13 cellular contexts compared by ENCODE assay signal in genomic region chr22:37305873-37306272, GRCh38. TPM values are rescaled to one million over a fixed set of nuclear protein-coding genes. Genes with fewer than 3 reads are reported as not detected.
DNase-seq lines count a peak whose midpoint lies in the region; ATAC-seq, FAIRE-seq and TF ChIP-seq lines count a peak whose summit lies in the region.
"Had no signal": no experiment of that assay in that cellular context is flagged by ENCODE, and none has a peak within 500 bp of the region (broad histone marks: within the 10 kb centered on the region; RNA-seq: fewer than 3 reads in every experiment).

No MANE protein-coding gene starts in this region.

- H3K79me2 ChIP-seq in HepG2 (ENCODE audit: insufficient read depth, low read length) = no peaks in the 10 kb centered on the region
- no peaks in the 10 kb centered on the region for H3K79me2 ChIP-seq in hepatocyte

- FAIRE-seq in HepG2 (lab: Jason Lieb, UNC) = no peak

- TF ChIP-seq RAD21 in HepG2 (CRISPR knock-in tag; IDR thresholded peaks at IDR 0.05) = no peak

- ATAC-seq in HepG2 = no peak
- no peak for ATAC-seq in right lobe of liver
- ATAC-seq in upper lobe of left lung (ENCODE audit: low FRiP score in 2 of 2) = no peak
- ATAC-seq in HG02938 (IDR thresholded peaks at IDR 0.05; ENCODE audit: unreplicated experiment) = no peak

- no peak overlapping the region for H3K4me3 ChIP-seq in HepG2 (replicated peaks in 1 of 3; ENCODE audit: insufficient read depth in 1 of 3, low read depth in 2 of 3, low read length in 3 of 3)
- no peak overlapping the region for H3K4me3 ChIP-seq in right lobe of liver
- no peak overlapping the region for H3K4me3 ChIP-seq in hepatocyte
- H3K4me3 ChIP-seq in upper lobe of left lung = no peak overlapping the region
- H3K4me3 ChIP-seq: MG63, prostate gland had no signal

- TF ChIP-seq EP300 in HepG2 (IDR thresholded peaks at IDR 0.05; ENCODE audit: low read depth in 2 of 2, low read length in 2 of 2) (no peak), HepG2 (CRISPR knock-in tag; IDR thresholded peaks at IDR 0.05; ENCODE audit: borderline replicate concordance) (no peak), upper lobe of left lung (IDR thresholded peaks at IDR 0.05) (no peak)

- H3K4me1 Mint-ChIP-seq in activated CD4-positive, alpha-beta memory T cell treated with anti-CD3 and anti-CD28 coated beads for 36 hours (ENCODE audit: low read depth) = peaks cover 94% of the 10 kb centered on the region

- CTCF ChIA-PET in HepG2 (lab: Yijun Ruan, JAX; ENCODE audit: low intra/inter-chr PET ratio, low total read pairs) = no interaction called here
- CTCF ChIA-PET in activated CD4-positive, alpha-beta memory T cell treated with anti-CD3 and anti-CD28 coated beads for 36 hours (lab: Charles Lee) = interaction anchor here (0.7 to 2.2 kb wide), 7 partner anchors 8 to 303 kb away, joined by 3 to 11 read pairs (median 3); partner anchors contain the start of gene GGA1

- H3K4me2 ChIP-seq in HepG2 (ENCODE audit: low read depth, low read length) (no peak overlapping the region), hepatocyte (no peak overlapping the region)

- H3K27ac ChIP-seq in HepG2 (ENCODE audit: extremely low read length, insufficient read depth, low read length) = no peak overlapping the region
- no peak overlapping the region for H3K27ac ChIP-seq in right lobe of liver
- peak overlapping the region; percentile 86 for H3K27ac ChIP-seq in hepatocyte
- H3K27ac ChIP-seq in upper lobe of left lung = peak overlapping the region; percentile 63 to 87 (median 80)
- H3K27ac ChIP-seq: prostate gland had no signal

- in situ Hi-C loops in HepG2 (cut with HindIII; ENCODE audit: extremely low pct_ligation_motif_present, low pct_unique_long_range_greater_than_20kb) = no loop called here

- DNase-seq in HepG2 (ENCODE audit: low spot score) (no peak), right lobe of liver (no peak), hepatocyte (ENCODE audit: low spot score) (no peak), upper lobe of left lung (no peak), NCI-H1436 (lab: John Stamatoyannopoulos, UW) (no peak), 8988T (no peak)
- no peak for DNase-seq in activated CD4-positive, alpha-beta memory T cell treated with anti-CD3 and anti-CD28 coated beads for 36 hours
- DNase-seq: caudate nucleus, MG63, NCI-H2171, OCI-M1 had no signal

- H3K36me3 ChIP-seq in HepG2 (replicated peaks in 1 of 2; ENCODE audit: control insufficient read depth in 1 of 2, insufficient read depth in 2 of 2, low read length in 2 of 2) = no peaks in the 10 kb centered on the region
- no peaks in the 10 kb centered on the region for H3K36me3 ChIP-seq in right lobe of liver
- H3K36me3 ChIP-seq in hepatocyte (replicated peaks; ENCODE audit: insufficient read depth, low read depth) = no peaks in the 10 kb centered on the region
- H3K36me3 ChIP-seq in upper lobe of left lung = no peaks in the 10 kb centered on the region
- H3K36me3 ChIP-seq: MG63, prostate gland had no signal

- POLR2A ChIA-PET in HepG2 (lab: Yijun Ruan, JAX) = no interaction called here
- POLR2A ChIA-PET in activated CD4-positive, alpha-beta memory T cell treated with anti-CD3 and anti-CD28 coated beads for 36 hours (lab: Charles Lee) = interaction anchor here (1.0 kb wide), 1 partner anchor 8 kb away, joined by 4 read pairs; no protein-coding TSS in a partner anchor

- no peaks in the 10 kb centered on the region for H3K9me3 Mint-ChIP-seq in activated CD4-positive, alpha-beta memory T cell treated with anti-CD3 and anti-CD28 coated beads for 36 hours

- no peak overlapping the region for H2AFZ ChIP-seq in HepG2 (ENCODE audit: low read length)
- H2AFZ ChIP-seq in hepatocyte = no peak overlapping the region

- no peak for TF ChIP-seq POLR2A in HepG2 (IDR thresholded peaks at IDR 0.05; ENCODE audit: insufficient read depth in 1 of 2, low read depth in 2 of 2, low read length in 2 of 2)
- no peak for TF ChIP-seq POLR2A in right lobe of liver (IDR thresholded peaks at IDR 0.05)
- TF ChIP-seq POLR2A in upper lobe of left lung (IDR thresholded peaks at IDR 0.05) = no peak

- no peaks in the 10 kb centered on the region for H3K27me3 Mint-ChIP-seq in activated CD4-positive, alpha-beta memory T cell treated with anti-CD3 and anti-CD28 coated beads for 36 hours

- intact Hi-C loops in HepG2 (cut with micrococcal nuclease; ENCODE audit: unreplicated experiment) = no loop called here
- intact Hi-C loops in right lobe of liver (cut with DNase I) = no loop called here
- intact Hi-C loops in activated CD4-positive, alpha-beta memory T cell treated with anti-CD3 and anti-CD28 coated beads for 36 hours (cut with micrococcal nuclease) = no loop called here

- peak overlapping the region; percentile 100 for H3K27ac Mint-ChIP-seq in activated CD4-positive, alpha-beta memory T cell treated with anti-CD3 and anti-CD28 coated beads for 36 hours

- peaks cover 54% of the 10 kb centered on the region for H3K36me3 Mint-ChIP-seq in activated CD4-positive, alpha-beta memory T cell treated with anti-CD3 and anti-CD28 coated beads for 36 hours

- no peaks in the 10 kb centered on the region for H3K9me3 ChIP-seq in HepG2 (ENCODE audit: low read length)
- no peaks in the 10 kb centered on the region for H3K9me3 ChIP-seq in right lobe of liver
- H3K9me3 ChIP-seq in hepatocyte (ENCODE audit: low read depth) = no peaks in the 10 kb centered on the region
- H3K9me3 ChIP-seq in upper lobe of left lung = no peaks in the 10 kb centered on the region
- H3K9me3 ChIP-seq: MG63, prostate gland had no signal

- H3K9ac ChIP-seq in HepG2 (ENCODE audit: insufficient read depth, low read depth, low read length) = no peak overlapping the region

- no peaks in the 10 kb centered on the region for H4K20me1 ChIP-seq in HepG2 (ENCODE audit: insufficient read depth, low read length)
- no peaks in the 10 kb centered on the region for H4K20me1 ChIP-seq in hepatocyte (ENCODE audit: insufficient read depth, poor library complexity, severe bottlenecking)

- WGBS in HepG2 (ENCODE audit: low lambda C conversion rate) = no CpG with 5 or more reads among the region's 2 CpGs
- 29% methylated on average over 1 of the region's 2 CpGs for WGBS in right lobe of liver (ENCODE audit: insufficient coverage, low coverage, low lambda C conversion rate, missing lambda C conversion rate)
- WGBS in hepatocyte (ENCODE audit: low lambda C conversion rate, missing lambda C conversion rate) = 96% methylated on average over 2 of the region's 2 CpGs
- WGBS in upper lobe of left lung, 2 donors = 70 to 79% methylated on average over 1 to 2 of the region's 2 CpGs

- H3K27me3 ChIP-seq in HepG2 (ENCODE audit: control insufficient read depth in 1 of 2, insufficient read depth in 2 of 2, low read length in 2 of 2) (peaks cover 4 to 32% of the 10 kb centered on the region in 2 experiments; a peak in 4 of 5 replicates), right lobe of liver (no peaks in the 10 kb centered on the region), hepatocyte (no peaks in the 10 kb centered on the region), upper lobe of left lung (no peaks in the 10 kb centered on the region)
- H3K27me3 ChIP-seq: MG63 had no signal

- H3K4me3 Mint-ChIP-seq in activated CD4-positive, alpha-beta memory T cell treated with anti-CD3 and anti-CD28 coated beads for 36 hours = no peak overlapping the region

- no peak for TF ChIP-seq CTCF in HepG2 (CRISPR knock-in tag; IDR thresholded peaks at IDR 0.05)
- TF ChIP-seq CTCF in right lobe of liver (IDR thresholded peaks at IDR 0.05) = no peak
- no peak for TF ChIP-seq CTCF in hepatocyte (IDR thresholded peaks at IDR 0.05; ENCODE audit: poor library complexity)
- no peak for TF ChIP-seq CTCF in upper lobe of left lung (IDR thresholded peaks at IDR 0.05)

- BruUV-seq in HepG2 (replicated peaks; lab: Mats Ljungman, UMichigan) = no TSS peak

- H3K9me2 ChIP-seq in hepatocyte (replicated peaks; ENCODE audit: insufficient read depth) = no peaks in the 10 kb centered on the region

- H3K4me1 ChIP-seq in HepG2 (ENCODE audit: insufficient read depth, low read length) = peaks cover 28% of the 10 kb centered on the region; the same call in 1 of the 2 replicates
- peaks cover 0 to 8% (median 0%) of the 10 kb centered on the region in 4 donors for H3K4me1 ChIP-seq in right lobe of liver
- peaks cover 22% of the 10 kb centered on the region for H3K4me1 ChIP-seq in hepatocyte (ENCODE audit: insufficient read depth)
- H3K4me1 ChIP-seq in upper lobe of left lung = peaks cover 51 to 63% (median 60%) of the 10 kb centered on the region in 4 donors

TF ChIP-seq in HepG2, 621 proteins besides CTCF, POLR2A, EP300 and RAD21:
- no peak for TF ChIP-seq NONO (IDR thresholded peaks at IDR 0.05)
- TF ChIP-seq NONO (CRISPR knock-in tag; conservative IDR thresholded peaks at IDR 0.05) = no peak
- peak; percentile 49; the same call in 1 of the 2 replicates for TF ChIP-seq ZNF629 (CRISPR knock-in tag; conservative IDR thresholded peaks at IDR 0.05)

RNA-seq across cellular contexts. Expression of gene CYTH4, which starts 23.6 kb away (rescaled TPM):
- not detected in 2 replicates for total RNA-seq in HepG2 (2016; rRNA removed; fragmentation: Illumina TruSeq; extraction: Trizol)
- not detected in 2 replicates for total RNA-seq in HepG2 (2016; cell fraction: cytosol; rRNA removed; fragmentation: Illumina TruSeq; extraction: Trizol; ENCODE audit: low read depth)
- not detected in 2 replicates for total RNA-seq in HepG2 (2016; cell fraction: insoluble cytoplasmic fraction; rRNA removed; fragmentation: Illumina TruSeq; extraction: Trizol)
- total RNA-seq in HepG2 (2016; cell fraction: membrane; rRNA removed; fragmentation: Illumina TruSeq; extraction: Trizol) = not detected in 2 replicates
- total RNA-seq in HepG2 (2016; cell fraction: nucleus; rRNA removed; fragmentation: Illumina TruSeq; extraction: Trizol) = not detected in 2 replicates
- not detected in 2 replicates for polyA plus RNA-seq in HepG2 (2011; rRNA removed)
- polyA plus RNA-seq in HepG2 (2011; cell fraction: cytosol; rRNA removed) = 0.01 and 0.03 TPM in 2 replicates
- polyA plus RNA-seq in HepG2 (2011; cell fraction: nucleus; rRNA removed) = 0.05 and 0.11 TPM in 2 replicates
- not detected in 2 replicates for polyA plus RNA-seq in HepG2 (2012)
- polyA plus RNA-seq in HepG2 (2016; cell fraction: cytosol; fragmentation: Illumina TruSeq; extraction: Trizol; ENCODE audit: low read depth) = not detected in 2 replicates
- not detected in 2 replicates for polyA plus RNA-seq in HepG2 (2016; cell fraction: insoluble cytoplasmic fraction; fragmentation: Illumina TruSeq; extraction: Trizol; ENCODE audit: low read depth)
- polyA plus RNA-seq in HepG2 (2016; cell fraction: membrane; fragmentation: Illumina TruSeq; extraction: Trizol; ENCODE audit: low read depth) = not detected in 2 replicates
- not detected in 2 replicates for polyA plus RNA-seq in HepG2 (2016; cell fraction: nucleus; fragmentation: Illumina TruSeq; extraction: Trizol; ENCODE audit: insufficient read depth, low read depth)
- polyA minus RNA-seq in HepG2 (2011; rRNA and poly(A)+ RNA removed; ENCODE audit: low replicate concordance) = not detected in 2 replicates
- not detected in 2 replicates for polyA minus RNA-seq in HepG2 (2011; cell fraction: cytosol; rRNA and poly(A)+ RNA removed)
- polyA minus RNA-seq in HepG2 (2011; cell fraction: nucleus; rRNA and poly(A)+ RNA removed) = not detected in 2 replicates
- 10 to 100 TPM in 1 of 6 experiments, 1 to 10 TPM in 5; 2.9 to 12.8 (median 4.0) TPM for total RNA-seq in right lobe of liver
- total RNA-seq in activated CD4-positive, alpha-beta memory T cell treated with anti-CD3 and anti-CD28 coated beads for 36 hours = 10 to 100 TPM; 58.7 to 60.5 TPM
- 0.57 and 0.96 TPM in 2 replicates for total RNA-seq in hepatocyte
- 0.24 and 0.94 TPM in 2 replicates for polyA plus RNA-seq in hepatocyte
- 10 to 100 TPM; 16.7 to 71.2 (median 44.7) TPM for total RNA-seq in upper lobe of left lung

Comparison
In these comparisons a context has a peak if more than half of its experiments do, and no peak if none do; other contexts are left out.
1. H3K27ac ChIP-seq: peak in hepatocyte (single experiment) and upper lobe of left lung (4 of 4); none in HepG2 (single experiment) and right lobe of liver (0 of 3).